ENCODE assay signal across 19 cellular contexts in the genomic region with DNA sequence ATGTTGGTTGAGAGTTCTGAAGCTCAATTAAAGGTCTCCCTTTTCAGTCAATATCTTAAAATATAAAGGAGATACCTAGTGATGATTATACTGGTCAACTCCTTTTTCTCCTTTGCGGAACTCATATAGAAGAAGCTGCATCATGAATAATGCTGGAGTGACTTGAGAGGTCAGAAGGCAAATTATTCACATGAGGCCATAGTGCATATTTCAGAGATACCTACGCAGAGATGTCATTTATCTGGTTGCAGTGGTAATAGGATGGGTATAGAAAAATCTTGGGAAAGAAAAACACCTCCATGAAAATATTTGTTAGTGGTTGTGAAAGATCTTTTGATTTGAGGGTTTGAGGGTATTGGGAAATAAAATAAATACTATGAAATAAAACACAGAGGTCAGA. TPM values are rescaled to one million over a fixed set of nuclear protein-coding genes. Genes with fewer than 3 reads are reported as not detected.
"Had no signal": no experiment of that assay in that cellular context is flagged by ENCODE, and none has a peak within 500 bp of the region (broad histone marks: within the 10 kb centered on the region; RNA-seq: fewer than 3 reads in every experiment).

No MANE protein-coding gene starts in this region.

- H3K36me3 ChIP-seq: MG63, SJSA1 had no signal

- H3K4me3 ChIP-seq: MG63, SJSA1, SK-N-MC had no signal

- H3K9me3 ChIP-seq: MG63, SJSA1 had no signal

- H3K27me3 ChIP-seq: MG63, SJSA1 had no signal

- H3K4me1 ChIP-seq: SJSA1 had no signal

- H3K27ac ChIP-seq: SJSA1, SK-N-MC had no signal

- DNase-seq: KBM-7, MG63, NCI-H1092, NCI-H1105 treated with DMSO at 0.1 percent for 48 hours, NCI-H1417 treated with DMSO at 0.1 percent for 48 hours, NCI-H146, NCI-H1694 treated with DMSO at 0.1 percent for 48 hours, NCI-H1930, NCI-H2081, NCI-H2107, NCI-H345, NCI-H510A, NCI-H524 treated with DMSO at 0.1 percent for 48 hours, NCI-H774 had no signal

RNA-seq across cellular contexts. Expression of gene NXPH1, which starts 47.7 kb away (rescaled TPM):
- total RNA-seq: HT-29; Right ventricle myocardium inferior; SJSA1; T-helper 1 cell treated with Interleukin-12 subunit alpha and Interleukin-12 subunit beta and Interleukin-4 antibody, amounts not matched to agents 30 ng/mL and 1 ng/mL, for 36 hours had no signal
